16 cellular contexts compared by ENCODE assay signal in genomic region chr18:3611313-3612038, GRCh38.
DNase-seq lines count a peak whose midpoint lies in the region; ATAC-seq and TF ChIP-seq lines count a peak whose summit lies in the region.
"Had no signal": no experiment of that assay in that cellular context is flagged by ENCODE, and none has a peak within 500 bp of the region (broad histone marks: within the 10 kb centered on the region; RNA-seq: fewer than 3 reads in every experiment).

No MANE protein-coding gene starts in this region.

- ATAC-seq in HG03097 (IDR thresholded peaks at IDR 0.05; ENCODE audit: low FRiP score, unreplicated experiment) (no peak), HG02852 (IDR thresholded peaks at IDR 0.05; ENCODE audit: unreplicated experiment) (no peak)
- ATAC-seq: activated CD8-positive, alpha-beta memory T cell treated with anti-CD3 and anti-CD28 coated beads, Interleukin-2, amount 10 ng/mL, durations not matched to agents 7 days and 5 days had no signal

- H3K36me3 ChIP-seq in osteoblast (ENCODE audit: insufficient read depth, low read length) = no peaks in the 10 kb centered on the region

- no peaks in the 10 kb centered on the region for H3K36me3 Mint-ChIP-seq in dendritic cell treated with granulocyte-macrophage colony-stimulating factor and Interleukin-4, amounts not matched to agents 40 ng/mL and 50 ng/mL, for 4 days (ENCODE audit: low read depth)

- H3K4me1 Mint-ChIP-seq in dendritic cell treated with granulocyte-macrophage colony-stimulating factor and Interleukin-4, amounts not matched to agents 40 ng/mL and 50 ng/mL, for 4 days (ENCODE audit: low read depth) = no peaks in the 10 kb centered on the region

- H3K4me2 ChIP-seq in osteoblast (ENCODE audit: insufficient read depth, low read length) = no peak overlapping the region

- H3K27me3 ChIP-seq in osteoblast (ENCODE audit: insufficient read depth, low read length) = no peaks in the 10 kb centered on the region

- no peaks in the 10 kb centered on the region for H4K20me1 ChIP-seq in osteoblast (ENCODE audit: insufficient read depth, low read length)

- peaks cover 2% of the 10 kb centered on the region for H3K4me1 ChIP-seq in osteoblast (ENCODE audit: insufficient read depth, low read length)

- no peak for TF ChIP-seq CTCF in osteoblast (IDR thresholded peaks at IDR 0.05; ENCODE audit: extremely low read depth, low read depth, low read length)

- no peak overlapping the region for H3K27ac ChIP-seq in osteoblast (ENCODE audit: low read depth, low read length)

- peak overlapping the region; percentile 10 for H2AFZ ChIP-seq in osteoblast (ENCODE audit: low read length)

- DNase-seq in DMS79 (lab: John Stamatoyannopoulos, UW) (peak; percentile 99), NCI-H187 (lab: John Stamatoyannopoulos, UW) (peak; percentile 23 to 54), osteoblast (ENCODE audit: insufficient read length, low spot score, missing footprints) (no peak), NCI-H2196 treated with DMSO at 0.1 percent for 48 hours (lab: John Stamatoyannopoulos, UW; ENCODE audit: unreplicated experiment) (no peak), cerebellar cortex (ENCODE audit: low spot score) (no peak)
- DNase-seq: activated B cell treated with CpG ODN at 0.5 μM for 24 hours; activated CD8-positive, alpha-beta memory T cell treated with anti-CD3 and anti-CD28 coated beads, Interleukin-2, amount 10 ng/mL, durations not matched to agents 7 days and 5 days; activated naive CD4-positive, alpha-beta T cell; mucosa of descending colon; NCI-H1092; NCI-H345; OCI-M1; stimulated activated CD4-positive, alpha-beta T cell treated with anti-CD3 and anti-CD28 coated beads, Interleukin-15, amount 100 ng/mL, for 24 hours had no signal

- no peaks in the 10 kb centered on the region for H3K27me3 Mint-ChIP-seq in dendritic cell treated with granulocyte-macrophage colony-stimulating factor and Interleukin-4, amounts not matched to agents 40 ng/mL and 50 ng/mL, for 4 days
- H3K27me3 Mint-ChIP-seq: activated B cell treated with CpG ODN at 0.5 μM for 24 hours; activated CD8-positive, alpha-beta memory T cell treated with anti-CD3 and anti-CD28 coated beads, Interleukin-2, amount 10 ng/mL, durations not matched to agents 7 days and 5 days had no signal

- H3K4me3 ChIP-seq in osteoblast (ENCODE audit: insufficient read depth, low read length) = no peak overlapping the region
- H3K4me3 ChIP-seq: mucosa of descending colon had no signal

- no peaks in the 10 kb centered on the region for H3K9me3 ChIP-seq in osteoblast (ENCODE audit: low read depth, low read length)
- H3K9me3 ChIP-seq: mucosa of descending colon had no signal

- intact Hi-C loops in dendritic cell treated with granulocyte-macrophage colony-stimulating factor and Interleukin-4, amounts not matched to agents 40 ng/mL and 50 ng/mL, for 4 days (cut with micrococcal nuclease) = no loop called here

- no peaks in the 10 kb centered on the region for H3K9me3 Mint-ChIP-seq in dendritic cell treated with granulocyte-macrophage colony-stimulating factor and Interleukin-4, amounts not matched to agents 40 ng/mL and 50 ng/mL, for 4 days
- H3K9me3 Mint-ChIP-seq: activated B cell treated with CpG ODN at 0.5 μM for 24 hours had no signal

- H3K27ac Mint-ChIP-seq in dendritic cell treated with granulocyte-macrophage colony-stimulating factor and Interleukin-4, amounts not matched to agents 40 ng/mL and 50 ng/mL, for 4 days = peak overlapping the region; percentile 22
- H3K27ac Mint-ChIP-seq: activated B cell treated with CpG ODN at 0.5 μM for 24 hours; activated CD8-positive, alpha-beta memory T cell treated with anti-CD3 and anti-CD28 coated beads, Interleukin-2, amount 10 ng/mL, durations not matched to agents 7 days and 5 days had no signal

- H3K4me3 Mint-ChIP-seq in dendritic cell treated with granulocyte-macrophage colony-stimulating factor and Interleukin-4, amounts not matched to agents 40 ng/mL and 50 ng/mL, for 4 days = no peak overlapping the region
- H3K4me3 Mint-ChIP-seq: activated B cell treated with CpG ODN at 0.5 μM for 24 hours; activated CD8-positive, alpha-beta memory T cell treated with anti-CD3 and anti-CD28 coated beads, Interleukin-2, amount 10 ng/mL, durations not matched to agents 7 days and 5 days had no signal

- peaks cover 5% of the 10 kb centered on the region for H3K79me2 ChIP-seq in osteoblast (ENCODE audit: insufficient read depth, low read length)

Comparison
In these comparisons a context has a peak if more than half of its experiments do, and no peak if none do; other contexts are left out.
1. DNase-seq: peak in DMS79 (single experiment) and NCI-H187 (2 of 2); none in osteoblast (single experiment), NCI-H2196 treated with DMSO at 0.1 percent for 48 hours (single experiment) and cerebellar cortex (single experiment).